ENCODE assay signal across 8 cellular contexts in genomic region chr5:95961617-95962474, GRCh38. TPM values are rescaled to one million over a fixed set of nuclear protein-coding genes. Genes with fewer than 3 reads are reported as not detected.
DNase-seq lines count a peak whose midpoint lies in the region; ATAC-seq and TF ChIP-seq lines count a peak whose summit lies in the region.

TSS of gene ELL2 (minus strand) at chr5:95961851. CDS start at chr5:95961721, 130 bp downstream.

- no peaks in the 10 kb centered on the region for H3K36me3 ChIP-seq in smooth muscle cell (ENCODE audit: low read depth)

- peak within 1 kb of the TSS; percentile 94 for H3K27ac ChIP-seq in smooth muscle cell (ENCODE audit: low read depth)

- peak within 1 kb of the TSS; percentile 20 for H2AFZ ChIP-seq in smooth muscle cell (ENCODE audit: low read depth)

- peak; percentile 98 for DNase-seq in ACHN
- DNase-seq in NCI-H2227 (lab: John Stamatoyannopoulos, UW; ENCODE audit: unreplicated experiment) = peak; percentile 89
- DNase-seq in activated CD4-positive, CD25-positive, alpha-beta regulatory T cell treated with anti-CD3 and anti-CD28 coated beads, Interleukin-2, amount 50 U/mL, for 16 hours (ENCODE audit: low read depth, low spot score) = peak; percentile 91
- peak; percentile 96 for DNase-seq in central memory CD4-positive, alpha-beta T cell
- peak; percentile 97 for DNase-seq in immature natural killer cell
- DNase-seq in smooth muscle cell (lab: John Stamatoyannopoulos, UW; ENCODE audit: unreplicated experiment) = peak; percentile 88

- H3K4me1 ChIP-seq in smooth muscle cell (ENCODE audit: low read depth) = peaks cover 23% of the 10 kb centered on the region

- H3K27ac Mint-ChIP-seq in immature natural killer cell = peak within 1 kb of the TSS; percentile 95 to 99 (median 99)

- H4K20me1 ChIP-seq in smooth muscle cell (ENCODE audit: low read depth) = peaks cover 43% of the 10 kb centered on the region

- H3K4me3 Mint-ChIP-seq in immature natural killer cell = peak within 1 kb of the TSS; percentile 95 to 98 (median 97)

- no peaks in the 10 kb centered on the region for H3K36me3 Mint-ChIP-seq in immature natural killer cell

- 2% methylated on average over 53 of the region's 63 CpGs for WGBS in smooth muscle cell (ENCODE audit: low lambda C conversion rate)

- no peaks in the 10 kb centered on the region for H3K9me3 ChIP-seq in smooth muscle cell (replicated peaks; ENCODE audit: low read depth)

- in situ Hi-C loops in ACHN (cut with HindIII; ENCODE audit: low pct_ligation_motif_present, low pct_unique_long_range_greater_than_20kb, low sequenced_read_pairs) = no loop called here

- H3K9me3 Mint-ChIP-seq in immature natural killer cell = no peaks in the 10 kb centered on the region

- H3K4me3 ChIP-seq in smooth muscle cell = peak within 1 kb of the TSS; percentile 77

- peaks cover 15 to 31% (median 16%) of the 10 kb centered on the region in 3 donors for H3K27me3 Mint-ChIP-seq in immature natural killer cell (ENCODE audit: low read depth in 3 of 3)

- peak within 1 kb of the TSS; percentile 96 for H3K9ac ChIP-seq in smooth muscle cell (ENCODE audit: low read depth)

- H3K79me2 ChIP-seq in smooth muscle cell (ENCODE audit: low read depth) = peaks cover 43% of the 10 kb centered on the region

- no peaks in the 10 kb centered on the region for H3K27me3 ChIP-seq in smooth muscle cell (ENCODE audit: low read depth)

- ATAC-seq in GM18867 (IDR thresholded peaks at IDR 0.05; ENCODE audit: unreplicated experiment) = peak; percentile 85
- ATAC-seq in HG03097 (IDR thresholded peaks at IDR 0.05; ENCODE audit: low FRiP score, unreplicated experiment) = peak; percentile 83

- TF ChIP-seq CTCF in smooth muscle cell (IDR thresholded peaks at IDR 0.05; ENCODE audit: borderline replicate concordance, insufficient read depth, poor library complexity, severe bottlenecking) = no peak

- H3K4me2 ChIP-seq in smooth muscle cell = peak within 1 kb of the TSS; percentile 98

- peaks cover 5% of the 10 kb centered on the region for H3F3A ChIP-seq in smooth muscle cell (ENCODE audit: low read depth)

- peaks cover 27 to 44% of the 10 kb centered on the region in 2 donors for H3K4me1 Mint-ChIP-seq in immature natural killer cell

RNA-seq across cellular contexts. Expression of gene ELL2, which starts in this region (rescaled TPM):
- polyA plus RNA-seq in immature natural killer cell (1 to 10 TPM; 2.7 to 5.4 (median 5.2) TPM), smooth muscle cell (14.4 and 30.9 TPM in 2 replicates)
- 49.9 and 67.9 TPM in 2 replicates for total RNA-seq in smooth muscle cell

Comparison
In these comparisons a context has a peak if more than half of its experiments do, and no peak if none do; other contexts are left out.
1. Peak in every context shown above with its lines: DNase-seq, ATAC-seq, H3K4me3 ChIP-seq and H3K27ac ChIP-seq.